In genomic region chr7:26200444-26201260, GRCh38 we compare ENCODE assay signal across 8 cellular contexts. TPM values are rescaled to one million over a fixed set of nuclear protein-coding genes. Genes with fewer than 3 reads are reported as not detected.
DNase-seq lines count a peak whose midpoint lies in the region; TF ChIP-seq lines count a peak whose summit lies in the region.

Gene HNRNPA2B1 (minus strand): TSS chr7:26200746. CDS start chr7:26200577, 169 bp downstream.

- H3K27me3 ChIP-seq in HAP-1 (ENCODE audit: low read depth) (no peaks in the 10 kb centered on the region), MM.1S (replicated peaks; ENCODE audit: insufficient read depth, low read length) (no peaks in the 10 kb centered on the region)

- H3K27ac Mint-ChIP-seq in nephron: peak within 1 kb of the TSS; percentile 99 to 100 (median 100)
- H3K27ac Mint-ChIP-seq in stimulated activated naive CD8-positive, alpha-beta T cell treated with anti-CD3 and anti-CD28 coated beads, Interleukin-15, Interleukin-2, amounts not matched to agents 100 ng/mL and 50 ng/mL, for 24 hours: peak within 1 kb of the TSS; percentile 99

- H3K9ac ChIP-seq in ES-I3 (ENCODE audit: low read depth, low read length) (peak within 1 kb of the TSS; percentile 99), MM.1S (ENCODE audit: low read length) (peak within 1 kb of the TSS; percentile 98)

- peak within 1 kb of the TSS; percentile 70 for H3K4me2 ChIP-seq in MM.1S (ENCODE audit: low read depth, low read length)

- peaks cover 54% of the 10 kb centered on the region for H3K4me1 Mint-ChIP-seq in nephron
- peaks cover 58% of the 10 kb centered on the region for H3K4me1 Mint-ChIP-seq in stimulated activated naive CD8-positive, alpha-beta T cell treated with anti-CD3 and anti-CD28 coated beads, Interleukin-15, Interleukin-2, amounts not matched to agents 100 ng/mL and 50 ng/mL, for 24 hours (ENCODE audit: low read depth)

- H3K9me3 ChIP-seq in ES-I3 (ENCODE audit: control insufficient read depth, insufficient read depth, low read length) (no peaks in the 10 kb centered on the region), HAP-1 (no peaks in the 10 kb centered on the region), MM.1S (replicated peaks; ENCODE audit: insufficient read depth, low read length) (no peaks in the 10 kb centered on the region)

- H3K4me3 ChIP-seq in HAP-1 (peak within 1 kb of the TSS; percentile 99), MM.1S (ENCODE audit: low read length) (peak within 1 kb of the TSS; percentile 96), fibroblast of the aortic adventitia (ENCODE audit: low read depth, low read length) (peak within 1 kb of the TSS; percentile 99)

- H3K27ac ChIP-seq in MM.1S (ENCODE audit: low read length): peak within 1 kb of the TSS; percentile 98

- H3K4me1 ChIP-seq in ES-I3 (ENCODE audit: insufficient read depth, low read length) (peaks cover 24% of the 10 kb centered on the region), HAP-1 (peaks cover 28% of the 10 kb centered on the region), MM.1S (ENCODE audit: low read length) (peaks cover 24% of the 10 kb centered on the region)

- DNase-seq in HAP-1 (ENCODE audit: low spot score in 2 of 2) (peak; percentile 95 to 97), MM.1S (peak; percentile 99), SIG-M5 (lab: John Stamatoyannopoulos, UW) (peak; percentile 87), activated gamma-delta T cell (lab: John Stamatoyannopoulos, UW) (peak; percentile 83), fibroblast of the aortic adventitia (ENCODE audit: low read depth) (peak; percentile 99)

- peaks cover 65% of the 10 kb centered on the region for H4K20me1 ChIP-seq in MM.1S (ENCODE audit: insufficient read depth, low read length)

- no peak for TF ChIP-seq CTCF in MM.1S (IDR thresholded peaks at IDR 0.05; ENCODE audit: low read length)
- TF ChIP-seq CTCF in fibroblast of the aortic adventitia (IDR thresholded peaks at IDR 0.05; ENCODE audit: insufficient read depth, low read length): no peak
- TF ChIP-seq CTCF in nephron (IDR thresholded peaks at IDR 0.05; ENCODE audit: unreplicated experiment in 3 of 3): no peak

- H3K9me2 ChIP-seq in MM.1S (replicated peaks; ENCODE audit: insufficient read depth, low read length): no peaks in the 10 kb centered on the region

- H3K79me2 ChIP-seq in MM.1S (ENCODE audit: low read length): peaks cover 90% of the 10 kb centered on the region

- H3K27me3 Mint-ChIP-seq in nephron (ENCODE audit: low read depth): no peaks in the 10 kb centered on the region
- H3K27me3 Mint-ChIP-seq in stimulated activated naive CD8-positive, alpha-beta T cell treated with anti-CD3 and anti-CD28 coated beads, Interleukin-15, Interleukin-2, amounts not matched to agents 100 ng/mL and 50 ng/mL, for 24 hours: peaks cover 3% of the 10 kb centered on the region

- H3K36me3 ChIP-seq in ES-I3 (ENCODE audit: insufficient read depth, low read length) (peaks cover 34% of the 10 kb centered on the region), HAP-1 (replicated peaks) (peaks cover 68% of the 10 kb centered on the region), MM.1S (replicated peaks; ENCODE audit: insufficient read depth, low read length) (peaks cover 36% of the 10 kb centered on the region)

- no peaks in the 10 kb centered on the region for H3K9me3 Mint-ChIP-seq in nephron
- H3K9me3 Mint-ChIP-seq in stimulated activated naive CD8-positive, alpha-beta T cell treated with anti-CD3 and anti-CD28 coated beads, Interleukin-15, Interleukin-2, amounts not matched to agents 100 ng/mL and 50 ng/mL, for 24 hours: no peaks in the 10 kb centered on the region

- peak within 1 kb of the TSS; percentile 49; the same call in 1 of the 2 replicates for H2AFZ ChIP-seq in MM.1S (ENCODE audit: low read length)

- H3K4me3 Mint-ChIP-seq in nephron: peak within 1 kb of the TSS; percentile 99 to 100 (median 99)
- peak within 1 kb of the TSS; percentile 100 for H3K4me3 Mint-ChIP-seq in stimulated activated naive CD8-positive, alpha-beta T cell treated with anti-CD3 and anti-CD28 coated beads, Interleukin-15, Interleukin-2, amounts not matched to agents 100 ng/mL and 50 ng/mL, for 24 hours

- in situ Hi-C loops in HAP-1 (cut with MboI; ENCODE audit: low sequenced_read_pairs): loop anchor here (25.0 kb wide), 1 partner anchor 962 kb away; the partner anchor contains the start of genes HOXA10, HOXA3, HOXA7 and HOXA9

- H3F3A ChIP-seq in MM.1S (ENCODE audit: insufficient read depth, low read length): peaks cover 46% of the 10 kb centered on the region

- H3K36me3 Mint-ChIP-seq in nephron (ENCODE audit: low read depth): peaks cover 57% of the 10 kb centered on the region
- H3K36me3 Mint-ChIP-seq in stimulated activated naive CD8-positive, alpha-beta T cell treated with anti-CD3 and anti-CD28 coated beads, Interleukin-15, Interleukin-2, amounts not matched to agents 100 ng/mL and 50 ng/mL, for 24 hours (ENCODE audit: low read depth): peaks cover 86% of the 10 kb centered on the region

RNA-seq across cellular contexts. Expression of gene HNRNPA2B1, which starts in this region (rescaled TPM):
- total RNA-seq in fibroblast of the aortic adventitia (ENCODE audit: low replicate concordance): 141 and 234 TPM in 2 replicates

Comparison
In these comparisons a context has a peak if more than half of its experiments do, and no peak if none do; other contexts are left out.
1. Peak in every context shown above with its lines: DNase-seq, H3K4me3 ChIP-seq and H3K27ac ChIP-seq.